ENCODE assay signal across 21 cellular contexts in the genomic region with DNA sequence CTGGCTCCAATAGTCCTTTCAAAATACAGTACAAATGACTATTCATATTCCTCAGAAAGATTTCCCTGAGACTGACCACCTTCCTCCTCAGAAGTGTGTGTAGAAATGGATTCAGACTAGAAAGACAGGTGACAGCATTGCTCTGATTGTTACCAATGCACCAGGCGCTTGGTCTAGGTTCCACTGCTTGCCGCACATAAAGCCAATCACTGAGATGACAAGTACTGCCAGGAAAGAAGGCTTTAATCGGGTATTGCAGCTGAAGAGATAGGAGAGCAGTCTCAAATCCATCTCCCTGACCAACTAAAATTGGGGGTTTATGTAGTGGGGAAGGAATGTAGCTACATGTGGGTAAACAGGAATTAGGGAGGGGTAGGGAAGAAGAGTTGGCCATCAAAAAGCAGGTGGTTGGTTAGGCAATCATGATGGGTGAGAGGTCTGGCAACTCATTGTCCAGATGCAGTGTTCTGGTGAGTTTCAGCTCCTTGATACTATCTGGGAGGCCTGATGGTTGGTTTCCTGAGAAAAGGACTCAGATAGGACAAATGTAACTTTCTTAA.
"Had no signal": no experiment of that assay in that cellular context is flagged by ENCODE, and none has a peak within 500 bp of the region (broad histone marks: within the 10 kb centered on the region; RNA-seq: fewer than 3 reads in every experiment).

No MANE protein-coding gene starts in this region.

- H3K9me3 Mint-ChIP-seq: activated CD4-positive, alpha-beta memory T cell treated with anti-CD3 and anti-CD28 coated beads, Interleukin-2, amount 10 ng/mL, durations not matched to agents 7 days and 5 days; activated CD4-positive, alpha-beta T cell treated with anti-CD3 and anti-CD28 coated beads, Interleukin-2, amount 10 ng/mL, durations not matched to agents 24 days and 14 days; activated naive CD8-positive, alpha-beta T cell treated with anti-CD3 and anti-CD28 coated beads, Interleukin-2, amount 50 U/mL, for 24 hours had no signal

- DNase-seq: activated CD4-positive, alpha-beta memory T cell treated with anti-CD3 and anti-CD28 coated beads, Interleukin-2, amount 10 ng/mL, durations not matched to agents 7 days and 5 days; activated CD4-positive, alpha-beta T cell treated with anti-CD3 and anti-CD28 coated beads, Interleukin-2, amount 10 ng/mL, durations not matched to agents 24 days and 14 days; activated effector memory CD4-positive, alpha-beta T cell treated with anti-CD3 and anti-CD28 coated beads, Interleukin-2, amount 50 U/mL, for 16 hours; activated naive CD4-positive, alpha-beta T cell treated with anti-CD3 and anti-CD28 coated beads, Interleukin-2, amount 50 U/mL, for 16 hours; activated naive CD8-positive, alpha-beta T cell treated with anti-CD3 and anti-CD28 coated beads, Interleukin-2, amount 50 U/mL, for 24 hours; activated T-cell treated with anti-CD3 and anti-CD28 coated beads, Interleukin-2, amount 50 U/mL, for 72 hours; anterior cingulate cortex; effector memory CD4-positive, alpha-beta T cell; heart right ventricle; islet precursor cell; left cardiac atrium; occipital lobe; spleen; stimulated activated CD4-positive, alpha-beta T cell treated with anti-CD3 and anti-CD28 coated beads, Interleukin-4, amount 100 ng/mL, for 1 hour; stimulated activated naive CD8-positive, alpha-beta T cell treated with anti-CD3 and anti-CD28 coated beads, Interleukin-15, Interleukin-2, amounts not matched to agents 100 U/mL and 50 U/mL, for 24 hours; tibial artery had no signal

- H3K27me3 ChIP-seq: spleen, tibial artery had no signal

- H3K4me3 ChIP-seq: heart right ventricle, spleen, tibial artery had no signal

- H3K27ac Mint-ChIP-seq: activated CD4-positive, alpha-beta memory T cell treated with anti-CD3 and anti-CD28 coated beads, Interleukin-2, amount 10 ng/mL, durations not matched to agents 7 days and 5 days; activated CD4-positive, alpha-beta T cell treated with anti-CD3 and anti-CD28 coated beads, Interleukin-2, amount 10 ng/mL, durations not matched to agents 24 days and 14 days; activated naive CD8-positive, alpha-beta T cell treated with anti-CD3 and anti-CD28 coated beads, Interleukin-2, amount 50 U/mL, for 24 hours; activated T-cell treated with anti-CD3 and anti-CD28 coated beads, Interleukin-2, amount 50 U/mL, for 72 hours; progenitor cell of endocrine pancreas had no signal

- H3K4me1 ChIP-seq: heart right ventricle, spleen, tibial artery had no signal

- FAIRE-seq: endothelial cell of umbilical vein, urothelium cell line had no signal

- H3K4me3 Mint-ChIP-seq: activated CD4-positive, alpha-beta memory T cell treated with anti-CD3 and anti-CD28 coated beads, Interleukin-2, amount 10 ng/mL, durations not matched to agents 7 days and 5 days; activated CD4-positive, alpha-beta T cell treated with anti-CD3 and anti-CD28 coated beads, Interleukin-2, amount 10 ng/mL, durations not matched to agents 24 days and 14 days; activated naive CD8-positive, alpha-beta T cell treated with anti-CD3 and anti-CD28 coated beads, Interleukin-2, amount 50 U/mL, for 24 hours; activated T-cell treated with anti-CD3 and anti-CD28 coated beads, Interleukin-2, amount 50 U/mL, for 72 hours; brain had no signal

- H3K27me3 Mint-ChIP-seq: activated CD4-positive, alpha-beta memory T cell treated with anti-CD3 and anti-CD28 coated beads, Interleukin-2, amount 10 ng/mL, durations not matched to agents 7 days and 5 days; activated CD4-positive, alpha-beta T cell treated with anti-CD3 and anti-CD28 coated beads, Interleukin-2, amount 10 ng/mL, durations not matched to agents 24 days and 14 days had no signal

- H3K4me1 Mint-ChIP-seq: activated CD4-positive, alpha-beta memory T cell treated with anti-CD3 and anti-CD28 coated beads, Interleukin-2, amount 10 ng/mL, durations not matched to agents 7 days and 5 days; activated CD4-positive, alpha-beta T cell treated with anti-CD3 and anti-CD28 coated beads, Interleukin-2, amount 10 ng/mL, durations not matched to agents 24 days and 14 days; activated naive CD8-positive, alpha-beta T cell treated with anti-CD3 and anti-CD28 coated beads, Interleukin-2, amount 50 U/mL, for 24 hours had no signal

- H3K27ac ChIP-seq: heart right ventricle, spleen, tibial artery, VCaP had no signal

- H3K36me3 ChIP-seq: heart right ventricle, spleen, tibial artery had no signal

- H3K9me3 ChIP-seq: tibial artery had no signal
